ENCODE assay signal across 21 cellular contexts in genomic region chr10:44820094-44820493, GRCh38.
"Had no signal": no experiment of that assay in that cellular context is flagged by ENCODE, and none has a peak within 500 bp of the region (broad histone marks: within the 10 kb centered on the region; RNA-seq: fewer than 3 reads in every experiment).

No MANE protein-coding gene starts in this region.

- H3K4me1 Mint-ChIP-seq: naive B cell had no signal

- H3K4me3 ChIP-seq: coronary artery, dorsolateral prefrontal cortex, esophagus squamous epithelium, gastrocnemius medialis, heart right ventricle, left lung, lower lobe of right lung, mucosa of descending colon had no signal

- H3K27ac Mint-ChIP-seq: mesothelial cell of epicardium, naive B cell had no signal

- H3K4me1 ChIP-seq: esophagus squamous epithelium, gastrocnemius medialis, left lung, lower lobe of right lung had no signal

- H3K27ac ChIP-seq: coronary artery, dorsolateral prefrontal cortex, esophagus squamous epithelium, gastrocnemius medialis, heart right ventricle, left lung, lower lobe of right lung had no signal

- DNase-seq: dermis blood vessel endothelial cell; dorsolateral prefrontal cortex; effector CD4-positive, alpha-beta T cell; effector memory CD4-positive, alpha-beta T cell; esophagus squamous epithelium; foreskin fibroblast; foreskin melanocyte; gastrocnemius medialis; glutamatergic neuron; head of caudate nucleus; heart right ventricle; hippocampal formation; left cardiac atrium; left lung; left ventricle myocardium superior; lower lobe of right lung; mesenchymal stem cell; mucosa of descending colon; naive B cell had no signal

- ATAC-seq: gastrocnemius medialis, heart right ventricle, left cardiac atrium, left lung, left ventricle myocardium superior, mucosa of descending colon had no signal

- H3K27me3 ChIP-seq: esophagus squamous epithelium, gastrocnemius medialis, heart right ventricle, left lung had no signal

- H3K9me3 ChIP-seq: esophagus squamous epithelium, gastrocnemius medialis, heart right ventricle, left lung, lower lobe of right lung, mucosa of descending colon had no signal

- H3K36me3 Mint-ChIP-seq: mesothelial cell of epicardium, naive B cell had no signal

- H3K4me3 Mint-ChIP-seq: mesothelial cell of epicardium, naive B cell had no signal

- H3K36me3 ChIP-seq: esophagus squamous epithelium, gastrocnemius medialis, heart right ventricle, left lung, lower lobe of right lung had no signal
